6 cellular contexts compared by ENCODE assay signal in the genomic region with DNA sequence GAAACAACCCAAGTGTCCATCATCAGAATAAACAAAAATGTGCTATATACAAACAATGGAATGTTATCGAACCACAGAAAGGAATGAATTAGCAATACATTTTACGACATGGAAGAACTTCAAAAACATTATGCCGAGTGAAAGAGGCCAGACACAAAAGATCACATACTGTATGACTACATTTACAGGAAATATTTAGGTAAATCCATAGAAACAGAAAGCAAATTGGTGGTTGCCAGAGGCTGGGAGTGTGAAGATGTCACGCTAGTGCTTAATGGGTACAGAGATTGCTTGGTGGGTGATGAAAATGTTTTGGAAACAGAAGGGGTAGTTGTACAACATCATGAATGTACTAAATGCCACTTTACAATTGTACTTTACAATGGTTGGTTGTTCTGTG. TPM values are rescaled to one million over a fixed set of nuclear protein-coding genes. Genes with fewer than 3 reads are reported as not detected.
"Had no signal": no experiment of that assay in that cellular context is flagged by ENCODE, and none has a peak within 500 bp of the region (broad histone marks: within the 10 kb centered on the region; RNA-seq: fewer than 3 reads in every experiment).

No MANE protein-coding gene starts in this region.

RNA-seq across cellular contexts. Expression of a gene that starts 5.1 kb away (rescaled TPM):
- total RNA-seq: adrenal gland, breast epithelium, chondrocyte, Peyer's patch, Right ventricle myocardium superior had no signal
- polyA plus RNA-seq: adrenal gland, SK-N-SH had no signal

RNA-seq across cellular contexts. Expression of a gene that starts 51.6 kb away (rescaled TPM):
- total RNA-seq: breast epithelium, chondrocyte, Right ventricle myocardium superior had no signal
- polyA plus RNA-seq: adrenal gland, SK-N-SH had no signal
